18 cellular contexts compared by ENCODE assay signal in genomic region chr16:84207266-84207665, GRCh38. TPM values are rescaled to one million over a fixed set of nuclear protein-coding genes. Genes with fewer than 3 reads are reported as not detected.
DNase-seq lines count a peak whose midpoint lies in the region; ATAC-seq, FAIRE-seq and TF ChIP-seq lines count a peak whose summit lies in the region.
"Had no signal": no experiment of that assay in that cellular context is flagged by ENCODE, and none has a peak within 500 bp of the region (broad histone marks: within the 10 kb centered on the region; RNA-seq: fewer than 3 reads in every experiment).

No MANE protein-coding gene starts in this region.

- H3K4me3 ChIP-seq in K562 (no peak overlapping the region), osteoblast (ENCODE audit: insufficient read depth, low read length) (no peak overlapping the region), prostate gland (no peak overlapping the region)
- H3K4me3 ChIP-seq: BLaER1 treated with 17β-estradiol and CSF1 and Interleukin-3, amounts not matched to agents 10 nM and 100 nM had no signal

- TF ChIP-seq CTCF in K562 (IDR thresholded peaks at IDR 0.05 in 2 of 3, conservative IDR thresholded peaks at IDR 0.05 in 1 of 3; ENCODE audit: insufficient read depth in 2 of 3, low read depth in 1 of 3, low read length in 3 of 3) (no peak), osteoblast (IDR thresholded peaks at IDR 0.05; ENCODE audit: extremely low read depth, low read depth, low read length) (no peak), prostate gland (IDR thresholded peaks at IDR 0.05) (no peak)

- no peak overlapping the region for H3K9ac ChIP-seq in K562 (ENCODE audit: insufficient read depth in 1 of 2, low read depth in 2 of 2, low read length in 2 of 2)
- H3K9ac ChIP-seq: BLaER1 treated with 17β-estradiol and CSF1 and Interleukin-3, amounts not matched to agents 10 nM and 100 nM had no signal

- H3K9me1 ChIP-seq in K562 (ENCODE audit: control insufficient read depth, insufficient read depth, low read length): no peaks in the 10 kb centered on the region

- BruUV-seq in K562 (replicated peaks; lab: Mats Ljungman, UMichigan): no TSS peak

- in situ Hi-C loops in ACHN (cut with HindIII; ENCODE audit: low pct_ligation_motif_present, low pct_unique_long_range_greater_than_20kb, low sequenced_read_pairs) (no loop called here), K562 (cut with MboI) (no loop called here)

- no peak for FAIRE-seq in K562 (lab: Jason Lieb, UNC)
- FAIRE-seq: G401.6, GM12891 had no signal

- H3K27me3 ChIP-seq in K562 (ENCODE audit: control insufficient read depth in 2 of 2, insufficient read depth in 2 of 2, low read length in 2 of 2): peaks cover 10 to 29% of the 10 kb centered on the region in 2 experiments; a peak in 4 of 5 replicates
- H3K27me3 ChIP-seq in osteoblast (ENCODE audit: insufficient read depth, low read length): peaks cover 11% of the 10 kb centered on the region
- no peaks in the 10 kb centered on the region for H3K27me3 ChIP-seq in prostate gland (replicated peaks; ENCODE audit: insufficient read depth)
- H3K27me3 ChIP-seq: BLaER1 treated with 17β-estradiol and CSF1 and Interleukin-3, amounts not matched to agents 10 nM and 100 nM had no signal

- intact Hi-C loops in K562 (cut with micrococcal nuclease): no loop called here
- intact Hi-C loops in cardiac septum (cut with DNase I): no loop called here
- intact Hi-C loops in prostate gland (cut with DNase I): no loop called here

- H2AFZ ChIP-seq in K562 (ENCODE audit: low read depth, low read length) (no peak overlapping the region), osteoblast (ENCODE audit: low read length) (no peak overlapping the region)

- no peak for TF ChIP-seq EP300 in K562 (IDR thresholded peaks at IDR 0.05; ENCODE audit: low read length)

- DNase-seq in ACHN (peak; percentile 31), K562 (ENCODE audit: extremely low read depth in 1 of 4, low spot score in 3 of 4) (no peak), left kidney (ENCODE audit: low read depth, low spot score) (peak; percentile 73), osteoblast (ENCODE audit: insufficient read length, low spot score, missing footprints) (peak; percentile 77), RPMI8226 (no peak), cardiac septum (ENCODE audit: low spot score) (no peak), prostate gland (ENCODE audit: low spot score) (no peak)
- DNase-seq: 8988T; Calu3; CD4-positive, CD25-positive, alpha-beta regulatory T cell; DMS79; EL; GOT3; H9 had no signal

- no peak for TF ChIP-seq RAD21 in K562 (CRISPR knock-in tag; conservative IDR thresholded peaks at IDR 0.05 in 1 of 2, IDR thresholded peaks at IDR 0.05 in 1 of 2)

- POLR2A ChIA-PET in K562 (lab: Yijun Ruan, JAX): interaction anchor here (0.8 to 1.1 kb wide), 5 partner anchors 8 to 21 kb away, joined by 3 to 5 read pairs (median 4); no protein-coding TSS in a partner anchor

- 10% methylated on average over 6 of the region's 6 CpGs for WGBS in K562 (ENCODE audit: insufficient coverage, low coverage, missing lambda C conversion rate)
- 68% methylated on average over 6 of the region's 6 CpGs for WGBS in prostate gland

- H3K79me2 ChIP-seq in K562 (ENCODE audit: control insufficient read depth, insufficient read depth, low read length) (no peaks in the 10 kb centered on the region), osteoblast (ENCODE audit: insufficient read depth, low read length) (no peaks in the 10 kb centered on the region)

- peak; percentile 17; the same call in 2 of the 3 replicates for ATAC-seq in K562

- peaks cover 6 to 16% of the 10 kb centered on the region in 2 experiments; a peak in 4 of 5 replicates for H3K4me1 ChIP-seq in K562 (replicated peaks in 1 of 2; ENCODE audit: control insufficient read depth in 2 of 2, insufficient read depth in 2 of 2, low read length in 2 of 2)
- H3K4me1 ChIP-seq in osteoblast (ENCODE audit: insufficient read depth, low read length): no peaks in the 10 kb centered on the region
- H3K4me1 ChIP-seq in prostate gland (replicated peaks): no peaks in the 10 kb centered on the region

- H3K36me3 ChIP-seq in K562 (ENCODE audit: control insufficient read depth, insufficient read depth, low read length) (no peaks in the 10 kb centered on the region), osteoblast (ENCODE audit: insufficient read depth, low read length) (no peaks in the 10 kb centered on the region), prostate gland (no peaks in the 10 kb centered on the region)
- H3K36me3 ChIP-seq: BLaER1 treated with 17β-estradiol and CSF1 and Interleukin-3, amounts not matched to agents 10 nM and 100 nM had no signal

- TF ChIP-seq POLR2A in K562 (conservative IDR thresholded peaks at IDR 0.05) (no peak), prostate gland (IDR thresholded peaks at IDR 0.05) (no peak)

- CTCF ChIA-PET in K562 (lab: Yijun Ruan, JAX; ENCODE audit: low intra/inter-chr PET ratio): interaction anchor here (0.6 kb wide), 1 partner anchor 494 kb away, joined by 7 read pairs; no protein-coding TSS in a partner anchor

- H3K9me3 ChIP-seq in K562 (replicated peaks; ENCODE audit: control insufficient read depth, insufficient read depth, low read depth, low read length) (no peaks in the 10 kb centered on the region), osteoblast (ENCODE audit: low read depth, low read length) (no peaks in the 10 kb centered on the region), prostate gland (no peaks in the 10 kb centered on the region)

- H4K20me1 ChIP-seq in K562 (replicated peaks; ENCODE audit: control insufficient read depth, insufficient read depth, low read length) (no peaks in the 10 kb centered on the region), osteoblast (ENCODE audit: insufficient read depth, low read length) (no peaks in the 10 kb centered on the region)
- H4K20me1 ChIP-seq: BLaER1 treated with 17β-estradiol and CSF1 and Interleukin-3, amounts not matched to agents 10 nM and 100 nM had no signal

- no peak overlapping the region for H3K27ac ChIP-seq in K562 (ENCODE audit: extremely low read depth, low read depth, low read length)
- H3K27ac ChIP-seq in osteoblast (ENCODE audit: low read depth, low read length): no peak overlapping the region
- H3K27ac ChIP-seq in prostate gland: no peak overlapping the region
- H3K27ac ChIP-seq: BLaER1 treated with 17β-estradiol and CSF1 and Interleukin-3, amounts not matched to agents 10 nM and 100 nM had no signal

- H3K4me2 ChIP-seq in K562 (ENCODE audit: insufficient read depth, low read length) (no peak overlapping the region), osteoblast (ENCODE audit: insufficient read depth, low read length) (no peak overlapping the region)
- H3K4me2 ChIP-seq: BLaER1 treated with 17β-estradiol and CSF1 and Interleukin-3, amounts not matched to agents 10 nM and 100 nM had no signal

RNA-seq across cellular contexts. Expression of gene ADAD2, which starts 16.3 kb away (rescaled TPM):
- not detected in 2 replicates for total RNA-seq in K562 (2011; cell fraction: chromatin; rRNA removed; ENCODE audit: low replicate concordance)
- total RNA-seq in K562 (2011; cell fraction: nucleolus; rRNA removed): not detected in 2 replicates
- total RNA-seq in K562 (2011; cell fraction: nucleoplasm; rRNA removed): not detected in 2 replicates
- total RNA-seq in K562 (2014; rRNA removed): not detected in 2 replicates
- total RNA-seq in K562 (2014; rRNA removed; fragmentation: Illumina TruSeq; extraction: Trizol): not detected in 2 replicates
- not detected in 2 replicates for total RNA-seq in K562 (2015; rRNA removed; fragmentation: Illumina TruSeq; extraction: Trizol)
- total RNA-seq in K562 (2021): not detected in 2 replicates
- not detected in 2 replicates for polyA plus RNA-seq in K562 (2011; rRNA removed)
- not detected in 2 replicates for polyA plus RNA-seq in K562 (2011; cell fraction: cytosol; rRNA removed)
- polyA plus RNA-seq in K562 (2011; cell fraction: nucleus; rRNA removed): not detected in 2 replicates
- not detected in 2 replicates for polyA plus RNA-seq in K562 (2012)
- polyA plus RNA-seq in K562 (2014; fragmentation: Illumina TruSeq; extraction: Trizol): not detected in 2 replicates
- polyA plus RNA-seq in K562 (2014; fragmentation: Nextera tagmentation; extraction: Ambion mirVana): not detected
- polyA plus RNA-seq in K562 (2014; rRNA removed): 0.07 TPM in 1 of 2 replicates, not detected in the other
- polyA minus RNA-seq in K562 (2011; rRNA and poly(A)+ RNA removed): not detected in 2 replicates
- not detected in 2 replicates for polyA minus RNA-seq in K562 (2011; cell fraction: cytosol; rRNA and poly(A)+ RNA removed)
- polyA minus RNA-seq in K562 (2011; cell fraction: nucleus; rRNA and poly(A)+ RNA removed): not detected in 2 replicates
- total RNA-seq in osteoblast: under 0.01 TPM in 1 of 2 replicates, not detected in the other
- 0.24 TPM for total RNA-seq in cardiac septum
- 10 to 100 TPM in 1 of 2 donors, under 1 TPM in 1; 0.91 to 47.7 TPM for total RNA-seq in prostate gland
- total RNA-seq: Calu3; CD4-positive, CD25-positive, alpha-beta regulatory T cell; HT1080 had no signal

RNA-seq across cellular contexts. Expression of gene TAF1C, which starts 20.4 kb away (rescaled TPM):
- total RNA-seq in K562 (2011; cell fraction: chromatin; rRNA removed; ENCODE audit: low replicate concordance): 116 and 351 TPM in 2 replicates
- 244 and 250 TPM in 2 replicates for total RNA-seq in K562 (2011; cell fraction: nucleolus; rRNA removed)
- total RNA-seq in K562 (2011; cell fraction: nucleoplasm; rRNA removed): 152 and 153 TPM in 2 replicates
- total RNA-seq in K562 (2014; rRNA removed): 26.2 and 43.0 TPM in 2 replicates
- 7.9 and 9.8 TPM in 2 replicates for total RNA-seq in K562 (2014; rRNA removed; fragmentation: Illumina TruSeq; extraction: Trizol)
- total RNA-seq in K562 (2015; rRNA removed; fragmentation: Illumina TruSeq; extraction: Trizol): 22.3 and 23.0 TPM in 2 replicates
- 46.6 and 55.0 TPM in 2 replicates for total RNA-seq in K562 (2021)
- polyA plus RNA-seq in K562 (2011; rRNA removed): 16.7 and 31.2 TPM in 2 replicates
- 19.9 and 24.5 TPM in 2 replicates for polyA plus RNA-seq in K562 (2011; cell fraction: cytosol; rRNA removed)
- 377 and 587 TPM in 2 replicates for polyA plus RNA-seq in K562 (2011; cell fraction: nucleus; rRNA removed)
- polyA plus RNA-seq in K562 (2012): 49.7 and 55.2 TPM in 2 replicates
- 21.0 and 35.4 TPM in 2 replicates for polyA plus RNA-seq in K562 (2014; fragmentation: Illumina TruSeq; extraction: Trizol)
- 1 to 10 TPM; 1.5 TPM for polyA plus RNA-seq in K562 (2014; fragmentation: Nextera tagmentation; extraction: Ambion mirVana)
- 64.8 and 74.8 TPM in 2 replicates for polyA plus RNA-seq in K562 (2014; rRNA removed)
- 15.9 and 16.8 TPM in 2 replicates for polyA minus RNA-seq in K562 (2011; rRNA and poly(A)+ RNA removed)
- polyA minus RNA-seq in K562 (2011; cell fraction: cytosol; rRNA and poly(A)+ RNA removed): 12.5 and 15.9 TPM in 2 replicates
- 100 and 102 TPM in 2 replicates for polyA minus RNA-seq in K562 (2011; cell fraction: nucleus; rRNA and poly(A)+ RNA removed)
- total RNA-seq in osteoblast: 19.5 and 20.6 TPM in 2 replicates
- total RNA-seq in cardiac septum: 20.9 TPM
- 10 to 100 TPM; 53.4 to 87.9 TPM for total RNA-seq in prostate gland

RNA-seq across cellular contexts. Expression of gene KCNG4, which starts 32.5 kb away (rescaled TPM):
- not detected in 2 replicates for total RNA-seq in K562 (2011; cell fraction: chromatin; rRNA removed; ENCODE audit: low replicate concordance)
- total RNA-seq in K562 (2011; cell fraction: nucleolus; rRNA removed): not detected in 2 replicates
- not detected in 2 replicates for total RNA-seq in K562 (2011; cell fraction: nucleoplasm; rRNA removed)
- total RNA-seq in K562 (2014; rRNA removed) (not detected in 2 replicates), K562 (2014; rRNA removed; fragmentation: Illumina TruSeq; extraction: Trizol) (not detected in 2 replicates), K562 (2015; rRNA removed; fragmentation: Illumina TruSeq; extraction: Trizol) (not detected in 2 replicates), K562 (2021) (not detected in 2 replicates), osteoblast (not detected in 2 replicates), cardiac septum (not detected), prostate gland (not detected)
- polyA plus RNA-seq in K562 (2011; rRNA removed) (not detected in 2 replicates), K562 (2014; fragmentation: Illumina TruSeq; extraction: Trizol) (not detected in 2 replicates), K562 (2014; fragmentation: Nextera tagmentation; extraction: Ambion mirVana) (not detected), K562 (2014; rRNA removed) (not detected in 2 replicates)
- not detected in 2 replicates for polyA plus RNA-seq in K562 (2011; cell fraction: cytosol; rRNA removed)
- polyA plus RNA-seq in K562 (2011; cell fraction: nucleus; rRNA removed): not detected in 2 replicates
- not detected in 2 replicates for polyA plus RNA-seq in K562 (2012)
- not detected in 2 replicates for polyA minus RNA-seq in K562 (2011; rRNA and poly(A)+ RNA removed)
- polyA minus RNA-seq in K562 (2011; cell fraction: cytosol; rRNA and poly(A)+ RNA removed): not detected in 2 replicates
- not detected in 2 replicates for polyA minus RNA-seq in K562 (2011; cell fraction: nucleus; rRNA and poly(A)+ RNA removed)
- total RNA-seq: Calu3; CD4-positive, CD25-positive, alpha-beta regulatory T cell; H9; HT1080 had no signal
- polyA plus RNA-seq: CD4-positive, CD25-positive, alpha-beta regulatory T cell had no signal

Comparison
In these comparisons a context has a peak if more than half of its experiments do, and no peak if none do; other contexts are left out.
1. DNase-seq: peak in ACHN (single experiment), left kidney (single experiment) and osteoblast (single experiment); none in K562 (0 of 4), RPMI8226 (single experiment), cardiac septum (single experiment) and prostate gland (single experiment).